In the genomic region with DNA sequence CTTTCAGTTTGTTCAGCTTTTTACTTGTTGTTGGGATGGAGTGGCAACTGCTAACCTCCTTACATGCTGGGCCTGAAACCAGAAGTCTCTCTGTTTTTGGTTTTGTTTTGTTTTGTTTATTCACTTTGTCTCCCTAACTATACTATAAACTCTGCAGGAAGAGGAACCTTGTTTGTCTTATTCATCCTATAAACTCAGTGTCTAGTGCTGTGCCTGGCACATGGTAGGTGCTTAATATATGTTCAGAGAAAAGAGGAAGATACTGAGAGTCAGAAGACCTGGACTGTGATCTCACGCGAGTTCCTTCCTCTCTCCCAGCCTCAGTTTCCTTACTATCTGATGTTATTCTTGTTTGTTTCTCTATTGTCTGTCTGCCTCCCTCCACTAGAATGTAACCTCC, we compare ENCODE assay signal across 16 cellular contexts.
A peak's percentile ranks its signal among the peaks of the same experiment; 100 is the strongest.
DNase-seq lines count a peak whose midpoint lies in the region; ATAC-seq and TF ChIP-seq lines count a peak whose summit lies in the region.
"Had no signal": no experiment of that assay in that cellular context is flagged by ENCODE, and none has a peak within 500 bp of the region (broad histone marks: within the 10 kb centered on the region; RNA-seq: fewer than 3 reads in every experiment).

No MANE protein-coding gene starts in this region.

- POLR2A ChIA-PET in MCF 10A (lab: Yijun Ruan, JAX): interaction anchor here (0.7 to 7.1 kb wide), 6 partner anchors 9 to 45 kb away, joined by 3 to 143 read pairs (median 31); no protein-coding TSS in a partner anchor
- POLR2A ChIA-PET in GM10248 (lab: Yijun Ruan, JAX): no interaction called here

- H3K36me3 ChIP-seq in upper lobe of right lung: no peaks in the 10 kb centered on the region
- H3K36me3 ChIP-seq: ascending aorta, right lobe of liver had no signal

- BruUV-seq in MCF 10A (replicated peaks; lab: Mats Ljungman, UMichigan): no TSS peak

- no peaks in the 10 kb centered on the region for H3K27me3 ChIP-seq in upper lobe of right lung

- H3K9me3 Mint-ChIP-seq in activated T-cell treated with anti-CD3 and anti-CD28 coated beads, Interleukin-2, amount 50 U/mL, for 72 hours: no peaks in the 10 kb centered on the region
- H3K9me3 Mint-ChIP-seq in activated T-cell treated with anti-CD3 and anti-CD28 coated beads, Interleukin-2, amount 50 U/mL, for 24 hours: no peaks in the 10 kb centered on the region
- no peaks in the 10 kb centered on the region for H3K9me3 Mint-ChIP-seq in MCF 10A (ENCODE audit: unreplicated experiment)
- H3K9me3 Mint-ChIP-seq in naive B cell: peaks cover 0 to 4% (median 0%) of the 10 kb centered on the region in 7 donors
- H3K9me3 Mint-ChIP-seq: CD4-positive, alpha-beta T cell had no signal

- ATAC-seq in activated T-cell treated with anti-CD3 and anti-CD28 coated beads, Interleukin-2, amount 50 U/mL, for 72 hours (replicated peaks in 1 of 2): no peak
- ATAC-seq in naive B cell (ENCODE audit: low read depth in 2 of 2) (no peak), upper lobe of right lung (peak; percentile 30), GM18909 (IDR thresholded peaks at IDR 0.05; ENCODE audit: poor library complexity, unreplicated experiment) (no peak)

- H3K4me1 ChIP-seq in upper lobe of right lung: peaks cover 13% of the 10 kb centered on the region
- H3K4me1 ChIP-seq: ascending aorta, right lobe of liver had no signal

- no peak overlapping the region for H3K4me3 Mint-ChIP-seq in activated T-cell treated with anti-CD3 and anti-CD28 coated beads, Interleukin-2, amount 50 U/mL, for 72 hours
- no peak overlapping the region for H3K4me3 Mint-ChIP-seq in activated T-cell treated with anti-CD3 and anti-CD28 coated beads, Interleukin-2, amount 50 U/mL, for 24 hours
- H3K4me3 Mint-ChIP-seq in MCF 10A (ENCODE audit: unreplicated experiment) (no peak overlapping the region), naive B cell (peak overlapping the region in 5 of 8 donors; percentile 2 to 52 (median 28))
- H3K4me3 Mint-ChIP-seq: CD4-positive, alpha-beta T cell had no signal

- no peak for DNase-seq in activated T-cell treated with anti-CD3 and anti-CD28 coated beads, Interleukin-2, amount 50 U/mL, for 72 hours
- no peak for DNase-seq in activated T-cell treated with anti-CD3 and anti-CD28 coated beads, Interleukin-2, amount 50 U/mL, for 24 hours
- no peak for DNase-seq in MCF 10A (ENCODE audit: unreplicated experiment)
- DNase-seq in naive B cell: no peak
- no peak for DNase-seq in upper lobe of right lung
- DNase-seq in NCI-H146 (lab: John Stamatoyannopoulos, UW): no peak
- DNase-seq in GM10248 (ENCODE audit: extremely low spot score): no peak
- DNase-seq: activated effector memory CD4-positive, alpha-beta T cell treated with anti-CD3 and anti-CD28 coated beads, Interleukin-2, amount 50 U/mL, for 16 hours; CD4-positive, alpha-beta T cell; Kasumi-1; NCI-H187; NCI-H510A; right lobe of liver had no signal

- H3K27me3 Mint-ChIP-seq in activated T-cell treated with anti-CD3 and anti-CD28 coated beads, Interleukin-2, amount 50 U/mL, for 72 hours (ENCODE audit: low read depth): peaks cover 31% of the 10 kb centered on the region
- peaks cover 14% of the 10 kb centered on the region for H3K27me3 Mint-ChIP-seq in activated T-cell treated with anti-CD3 and anti-CD28 coated beads, Interleukin-2, amount 50 U/mL, for 24 hours
- H3K27me3 Mint-ChIP-seq in MCF 10A (ENCODE audit: insufficient read depth, unreplicated experiment): peaks cover 66% of the 10 kb centered on the region
- H3K27me3 Mint-ChIP-seq in naive B cell: no peaks in the 10 kb centered on the region
- H3K27me3 Mint-ChIP-seq: CD4-positive, alpha-beta T cell had no signal

- peaks cover 10% of the 10 kb centered on the region for H3K4me1 Mint-ChIP-seq in activated T-cell treated with anti-CD3 and anti-CD28 coated beads, Interleukin-2, amount 50 U/mL, for 72 hours (ENCODE audit: low read depth)
- H3K4me1 Mint-ChIP-seq in activated T-cell treated with anti-CD3 and anti-CD28 coated beads, Interleukin-2, amount 50 U/mL, for 24 hours (ENCODE audit: low read depth): peaks cover 19% of the 10 kb centered on the region
- H3K4me1 Mint-ChIP-seq in MCF 10A (ENCODE audit: insufficient read depth, unreplicated experiment) (peaks cover 16% of the 10 kb centered on the region), naive B cell (peaks cover 19 to 32% (median 23%) of the 10 kb centered on the region in 3 donors)

- H3K36me3 Mint-ChIP-seq in activated T-cell treated with anti-CD3 and anti-CD28 coated beads, Interleukin-2, amount 50 U/mL, for 72 hours (ENCODE audit: insufficient read depth in 2 of 2): no peaks in the 10 kb centered on the region
- no peaks in the 10 kb centered on the region for H3K36me3 Mint-ChIP-seq in activated T-cell treated with anti-CD3 and anti-CD28 coated beads, Interleukin-2, amount 50 U/mL, for 24 hours (ENCODE audit: low read depth)
- H3K36me3 Mint-ChIP-seq in MCF 10A (ENCODE audit: insufficient read depth, unreplicated experiment) (peaks cover 4% of the 10 kb centered on the region), naive B cell (no peaks in the 10 kb centered on the region)

- intact Hi-C loops in MCF 10A (cut with micrococcal nuclease) (no loop called here), upper lobe of right lung (cut with DNase I) (no loop called here)

- H3K27ac Mint-ChIP-seq in activated T-cell treated with anti-CD3 and anti-CD28 coated beads, Interleukin-2, amount 50 U/mL, for 72 hours: peak overlapping the region; percentile 82
- H3K27ac Mint-ChIP-seq in activated T-cell treated with anti-CD3 and anti-CD28 coated beads, Interleukin-2, amount 50 U/mL, for 24 hours: no peak overlapping the region
- H3K27ac Mint-ChIP-seq in MCF 10A (ENCODE audit: low read depth, unreplicated experiment) (peak overlapping the region; percentile 46), naive B cell (peak overlapping the region in 4 of 6 donors; percentile 59 to 74 (median 66))
- H3K27ac Mint-ChIP-seq: CD4-positive, alpha-beta T cell had no signal

- CTCF ChIA-PET in MCF 10A (lab: Yijun Ruan, JAX): interaction anchor here (0.7 to 1.0 kb wide), 3 partner anchors 12 to 18 kb away, joined by 3 read pairs; no protein-coding TSS in a partner anchor
- CTCF ChIA-PET in GM10248 (lab: Yijun Ruan, JAX): interaction anchor here (1.3 to 1.6 kb wide), 2 partner anchors 15 to 27 kb away, joined by 5 to 6 read pairs; no protein-coding TSS in a partner anchor

- no peaks in the 10 kb centered on the region for H3K9me3 ChIP-seq in upper lobe of right lung
- H3K9me3 ChIP-seq: right lobe of liver had no signal

- peak overlapping the region; percentile 42 for H3K27ac ChIP-seq in upper lobe of right lung
- H3K27ac ChIP-seq: ascending aorta, PC-9, right lobe of liver had no signal

- no peak overlapping the region for H3K4me3 ChIP-seq in upper lobe of right lung
- H3K4me3 ChIP-seq: ascending aorta, PC-9, right lobe of liver had no signal

- TF ChIP-seq CTCF in MCF 10A (IDR thresholded peaks at IDR 0.05; ENCODE audit: unreplicated experiment) (no peak), upper lobe of right lung (IDR thresholded peaks at IDR 0.05) (no peak), GM10248 (IDR thresholded peaks at IDR 0.05; ENCODE audit: control extremely low read depth, extremely low read depth, low read depth, missing control alignments) (no peak)

Comparison
In these comparisons a context has a peak if more than half of its experiments do, and no peak if none do; other contexts are left out.
1. H3K4me3 Mint-ChIP-seq: peak in naive B cell (5 of 8); none in activated T-cell treated with anti-CD3 and anti-CD28 coated beads, Interleukin-2, amount 50 U/mL, for 72 hours (0 of 2), activated T-cell treated with anti-CD3 and anti-CD28 coated beads, Interleukin-2, amount 50 U/mL, for 24 hours (single experiment) and MCF 10A (single experiment).